Comparison of ENCODE assay signal across 11 cellular contexts in genomic region chr1:245673920-245674414, GRCh38.
DNase-seq lines count a peak whose midpoint lies in the region; ATAC-seq lines count a peak whose summit lies in the region.
"Had no signal": no experiment of that assay in that cellular context is flagged by ENCODE, and none has a peak within 500 bp of the region (broad histone marks: within the 10 kb centered on the region; RNA-seq: fewer than 3 reads in every experiment).

No MANE protein-coding gene starts in this region.

- peaks cover 21% of the 10 kb centered on the region for H3K4me1 Mint-ChIP-seq in memory B cell
- H3K4me1 Mint-ChIP-seq in T-helper 2 cell treated with Interferon-gamma antibody and Interleukin-4, amounts not matched to agents 5 μg/mL and 100 μg/mL, for 36 hours (ENCODE audit: low read depth) = no peaks in the 10 kb centered on the region

- no peaks in the 10 kb centered on the region for H3K27me3 Mint-ChIP-seq in memory B cell
- no peaks in the 10 kb centered on the region for H3K27me3 Mint-ChIP-seq in T-helper 2 cell treated with Interferon-gamma antibody and Interleukin-4, amounts not matched to agents 5 μg/mL and 100 μg/mL, for 36 hours (ENCODE audit: low read depth)

- no peaks in the 10 kb centered on the region for H3K9me3 Mint-ChIP-seq in memory B cell
- no peaks in the 10 kb centered on the region for H3K9me3 Mint-ChIP-seq in T-helper 2 cell treated with Interferon-gamma antibody and Interleukin-4, amounts not matched to agents 5 μg/mL and 100 μg/mL, for 36 hours

- ATAC-seq in GM18870 (IDR thresholded peaks at IDR 0.05; ENCODE audit: unreplicated experiment) (peak; percentile 70), HG03039 (IDR thresholded peaks at IDR 0.05; ENCODE audit: unreplicated experiment) (peak; percentile 57), memory B cell (ENCODE audit: low read depth) (peak; percentile 92)

- H3K36me3 Mint-ChIP-seq in memory B cell = no peaks in the 10 kb centered on the region
- H3K36me3 Mint-ChIP-seq in T-helper 2 cell treated with Interferon-gamma antibody and Interleukin-4, amounts not matched to agents 5 μg/mL and 100 μg/mL, for 36 hours (ENCODE audit: low read depth) = no peaks in the 10 kb centered on the region

- peak overlapping the region; percentile 65 for H3K27ac Mint-ChIP-seq in memory B cell
- no peak overlapping the region for H3K27ac Mint-ChIP-seq in T-helper 2 cell treated with Interferon-gamma antibody and Interleukin-4, amounts not matched to agents 5 μg/mL and 100 μg/mL, for 36 hours

- DNase-seq in NOMO-1 treated with dmso at 0.1 percent for 144 hours (lab: John Stamatoyannopoulos, UW; ENCODE audit: unreplicated experiment) = peak; percentile 63
- no peak for DNase-seq in memory B cell (ENCODE audit: low spot score in 2 of 2)
- DNase-seq in cerebellar nuclear complex (lab: John Stamatoyannopoulos, UW) = no peak
- no peak for DNase-seq in HPDE6-E6E7 (ENCODE audit: extremely low spot score)
- no peak for DNase-seq in T-helper 2 cell treated with Interferon-gamma antibody and Interleukin-4, amounts not matched to agents 5 μg/mL and 100 μg/mL, for 36 hours (ENCODE audit: low spot score)
- no peak for DNase-seq in HuH-7 (ENCODE audit: low spot score)
- DNase-seq: activated CD4-positive, alpha-beta T cell treated with anti-CD3 and anti-CD28 coated beads for 4 hours; NCI-H510A; nucleus accumbens had no signal

- no peak overlapping the region for H3K4me3 Mint-ChIP-seq in memory B cell
- no peak overlapping the region for H3K4me3 Mint-ChIP-seq in T-helper 2 cell treated with Interferon-gamma antibody and Interleukin-4, amounts not matched to agents 5 μg/mL and 100 μg/mL, for 36 hours
